8 cellular contexts compared by ENCODE assay signal in genomic region chrX:154389812-154390747, GRCh38. TPM values are rescaled to one million over a fixed set of nuclear protein-coding genes. Genes with fewer than 3 reads are reported as not detected.
DNase-seq lines count a peak whose midpoint lies in the region; ATAC-seq, FAIRE-seq and TF ChIP-seq lines count a peak whose summit lies in the region.
"Not testable (repeated sequence)": the region's sequence is repeated elsewhere in the genome, so short reads cannot be mapped to it uniquely, and the experiment has no call there.

No MANE protein-coding gene starts in this region.

- not testable (repeated sequence) for H3K9me3 Mint-ChIP-seq in CD8-positive, alpha-beta T cell; activated naive CD8-positive, alpha-beta T cell treated with anti-CD3 and anti-CD28 coated beads, Interleukin-2, amount 50 U/mL, for 24 hours; stimulated activated effector memory CD8-positive, alpha-beta T cell treated with anti-CD3 and anti-CD28 coated beads, Interleukin-12 subunit alpha, Interleukin-12 subunit beta, amount 100 ng/mL, for 72 hours

- H3K36me3 Mint-ChIP-seq in CD8-positive, alpha-beta T cell; activated naive CD8-positive, alpha-beta T cell treated with anti-CD3 and anti-CD28 coated beads, Interleukin-2, amount 50 U/mL, for 24 hours (ENCODE audit: low read depth); stimulated activated effector memory CD8-positive, alpha-beta T cell treated with anti-CD3 and anti-CD28 coated beads, Interleukin-12 subunit alpha, Interleukin-12 subunit beta, amount 100 ng/mL, for 72 hours: not testable (repeated sequence)

- not testable (repeated sequence) for H3K27me3 Mint-ChIP-seq in CD8-positive, alpha-beta T cell (ENCODE audit: low read depth); activated naive CD8-positive, alpha-beta T cell treated with anti-CD3 and anti-CD28 coated beads, Interleukin-2, amount 50 U/mL, for 24 hours

- ATAC-seq in CD8-positive, alpha-beta T cell = peak; percentile 72
- ATAC-seq in GM21825 (IDR thresholded peaks at IDR 0.05; ENCODE audit: unreplicated experiment) (peak; percentile 68), HG03066 (IDR thresholded peaks at IDR 0.05; ENCODE audit: low read depth, unreplicated experiment) (peak; percentile 64), left ventricle myocardium superior (peak; percentile 87)
- ATAC-seq in activated naive CD8-positive, alpha-beta T cell treated with anti-CD3 and anti-CD28 coated beads, Interleukin-2, amount 50 U/mL, for 24 hours = peak; percentile 66
- ATAC-seq in stimulated activated effector memory CD8-positive, alpha-beta T cell treated with anti-CD3 and anti-CD28 coated beads, Interleukin-12 subunit alpha, Interleukin-12 subunit beta, amount 100 ng/mL, for 72 hours = peak; percentile 77

- not testable (repeated sequence) for H3K27ac Mint-ChIP-seq in CD8-positive, alpha-beta T cell; activated naive CD8-positive, alpha-beta T cell treated with anti-CD3 and anti-CD28 coated beads, Interleukin-2, amount 50 U/mL, for 24 hours; stimulated activated effector memory CD8-positive, alpha-beta T cell treated with anti-CD3 and anti-CD28 coated beads, Interleukin-12 subunit alpha, Interleukin-12 subunit beta, amount 100 ng/mL, for 72 hours

- H3K9me3 ChIP-seq in CD8-positive, alpha-beta T cell (ENCODE audit: low read length); OCI-LY7 (ENCODE audit: low read length): not testable (repeated sequence)

- DNase-seq in CD8-positive, alpha-beta T cell; GM19239 (ENCODE audit: insufficient read length, low spot score); OCI-LY7 (ENCODE audit: low spot score); activated naive CD8-positive, alpha-beta T cell treated with anti-CD3 and anti-CD28 coated beads, Interleukin-2, amount 50 U/mL, for 24 hours; left ventricle myocardium superior: not testable (repeated sequence)
- DNase-seq in stimulated activated effector memory CD8-positive, alpha-beta T cell treated with anti-CD3 and anti-CD28 coated beads, Interleukin-12 subunit alpha, Interleukin-12 subunit beta, amount 100 ng/mL, for 72 hours (ENCODE audit: low spot score in 2 of 2) = peak in 1 of 2 donors; percentile 51

- POLR2A ChIA-PET in CD8-positive, alpha-beta T cell (lab: Charles Lee); OCI-LY7 (lab: Charles Lee): not testable (repeated sequence)

- H3K36me3 ChIP-seq in CD8-positive, alpha-beta T cell (ENCODE audit: insufficient read depth, low read length); OCI-LY7 (ENCODE audit: insufficient read depth, low read length): not testable (repeated sequence)

- not testable (repeated sequence) for H3K4me2 ChIP-seq in OCI-LY7 (ENCODE audit: low read length)

- not testable (repeated sequence) for H2AFZ ChIP-seq in OCI-LY7 (ENCODE audit: low read length)

- peak; percentile 95 for FAIRE-seq in GM19239 (lab: Jason Lieb, UNC)

- intact Hi-C loops in CD8-positive, alpha-beta T cell (cut with DNase I, micrococcal nuclease) = loop anchor here (10.0 kb wide), 3 partner anchors 55 to 95 kb away; partner anchors contain the start of genes FAM50A (in 1 of the 2), LAGE3 (in 1 of the 2) and UBL4A (in 1 of the 2)
- intact Hi-C loops in OCI-LY7 (cut with micrococcal nuclease; ENCODE audit: unreplicated experiment); left ventricle myocardium superior (cut with micrococcal nuclease): not testable (repeated sequence)

- H3K4me1 ChIP-seq in CD8-positive, alpha-beta T cell (ENCODE audit: insufficient read depth, low read length); OCI-LY7 (ENCODE audit: insufficient read depth, low read length, poor library complexity, severe bottlenecking): not testable (repeated sequence)

- not testable (repeated sequence) for H3K4me3 Mint-ChIP-seq in CD8-positive, alpha-beta T cell; activated naive CD8-positive, alpha-beta T cell treated with anti-CD3 and anti-CD28 coated beads, Interleukin-2, amount 50 U/mL, for 24 hours; stimulated activated effector memory CD8-positive, alpha-beta T cell treated with anti-CD3 and anti-CD28 coated beads, Interleukin-12 subunit alpha, Interleukin-12 subunit beta, amount 100 ng/mL, for 72 hours

- H3K9me2 ChIP-seq in OCI-LY7 (ENCODE audit: insufficient read depth, low read length) = not testable (repeated sequence)

- H4K20me1 ChIP-seq in OCI-LY7 (ENCODE audit: insufficient read depth, low read length) = not testable (repeated sequence)

- CTCF ChIA-PET in CD8-positive, alpha-beta T cell (lab: Charles Lee); OCI-LY7 (lab: Charles Lee; ENCODE audit: unreplicated experiment): not testable (repeated sequence)

- H3K27me3 ChIP-seq in CD8-positive, alpha-beta T cell (ENCODE audit: insufficient read depth, low read length) = not testable (repeated sequence)

- not testable (repeated sequence) for H3K4me3 ChIP-seq in CD8-positive, alpha-beta T cell (ENCODE audit: low read depth, low read length)
- H3K4me3 ChIP-seq in OCI-LY7 (ENCODE audit: low read depth, low read length, poor library complexity, severe bottlenecking) = peak overlapping the region; percentile 31

- H3K27ac ChIP-seq in CD8-positive, alpha-beta T cell (ENCODE audit: low read depth, low read length); OCI-LY7 (ENCODE audit: low read depth, low read length, poor library complexity, severe bottlenecking): not testable (repeated sequence)

- not testable (repeated sequence) for TF ChIP-seq CTCF in CD8-positive, alpha-beta T cell (IDR thresholded peaks at IDR 0.05); OCI-LY7 (conservative IDR thresholded peaks at IDR 0.05; ENCODE audit: low read length)

- not testable (repeated sequence) for BruUV-seq in OCI-LY7 (replicated peaks; lab: Mats Ljungman, UMichigan)

- H3K79me2 ChIP-seq in OCI-LY7 (ENCODE audit: insufficient read depth, low read depth, low read length) = not testable (repeated sequence)

- H3K4me1 Mint-ChIP-seq in CD8-positive, alpha-beta T cell (ENCODE audit: low read depth); activated naive CD8-positive, alpha-beta T cell treated with anti-CD3 and anti-CD28 coated beads, Interleukin-2, amount 50 U/mL, for 24 hours; stimulated activated effector memory CD8-positive, alpha-beta T cell treated with anti-CD3 and anti-CD28 coated beads, Interleukin-12 subunit alpha, Interleukin-12 subunit beta, amount 100 ng/mL, for 72 hours: not testable (repeated sequence)

RNA-seq across cellular contexts. Expression of gene RPL10, which starts 8.1 kb away (rescaled TPM):
- 1,000 to 10,000 TPM; 6,105 to 6,263 TPM for total RNA-seq in CD8-positive, alpha-beta T cell
- 4,261 and 4,291 TPM in 2 replicates for total RNA-seq in OCI-LY7 (2014; rRNA removed; shearing (Covaris generic))
- 2,447 and 2,466 TPM in 2 replicates for total RNA-seq in OCI-LY7 (2022)
- total RNA-seq in left ventricle myocardium superior = 1,898 TPM

RNA-seq across cellular contexts. Expression of gene EMD, which starts 11.0 kb away (rescaled TPM):
- total RNA-seq in CD8-positive, alpha-beta T cell = 100 to 1,000 TPM; 176 TPM
- 25.3 and 35.4 TPM in 2 replicates for total RNA-seq in OCI-LY7 (2014; rRNA removed; shearing (Covaris generic))
- 64.1 and 64.6 TPM in 2 replicates for total RNA-seq in OCI-LY7 (2022)
- total RNA-seq in left ventricle myocardium superior = 51.3 TPM

RNA-seq across cellular contexts. Expression of gene FLNA, which starts 15.6 kb away (rescaled TPM):
- 1,000 to 10,000 TPM; 1,274 to 1,333 TPM for total RNA-seq in CD8-positive, alpha-beta T cell
- 78.8 and 91.2 TPM in 2 replicates for total RNA-seq in OCI-LY7 (2014; rRNA removed; shearing (Covaris generic))
- 96.9 and 97.7 TPM in 2 replicates for total RNA-seq in OCI-LY7 (2022)
- 228 TPM for total RNA-seq in left ventricle myocardium superior

RNA-seq across cellular contexts. Expression of gene DNASE1L1, which starts 19.0 kb away (rescaled TPM):
- 10 to 100 TPM; 19.3 to 19.7 TPM for total RNA-seq in CD8-positive, alpha-beta T cell
- total RNA-seq in OCI-LY7 (2014; rRNA removed; shearing (Covaris generic)) = 13.4 and 23.1 TPM in 2 replicates
- total RNA-seq in OCI-LY7 (2022) (21.5 and 30.1 TPM in 2 replicates), left ventricle myocardium superior (58.7 TPM)

RNA-seq across cellular contexts. Expression of gene TAFAZZIN, which starts 21.3 kb away (rescaled TPM):
- 10 to 100 TPM; 48.9 to 52.3 TPM for total RNA-seq in CD8-positive, alpha-beta T cell
- total RNA-seq in OCI-LY7 (2014; rRNA removed; shearing (Covaris generic)) = 74.2 and 94.5 TPM in 2 replicates
- total RNA-seq in OCI-LY7 (2022) (85.3 and 104 TPM in 2 replicates), left ventricle myocardium superior (38.0 TPM)
